28 cellular contexts compared by ENCODE assay signal in genomic region chr16:86470964-86471363, GRCh38. TPM values are rescaled to one million over a fixed set of nuclear protein-coding genes. Genes with fewer than 3 reads are reported as not detected.
"Had no signal": no experiment of that assay in that cellular context is flagged by ENCODE, and none has a peak within 500 bp of the region (broad histone marks: within the 10 kb centered on the region; RNA-seq: fewer than 3 reads in every experiment).

No MANE protein-coding gene starts in this region.

- H3K4me3 ChIP-seq: left ventricle myocardium inferior, lung, ovary, right atrium auricular region, right lobe of liver, stomach, testis, thyroid gland, transverse colon, uterus had no signal

- FAIRE-seq: islet of Langerhans, kidney had no signal

- H3K27ac ChIP-seq: left ventricle myocardium inferior, ovary, right atrium auricular region, right lobe of liver, stomach, testis, thyroid gland, transverse colon, uterus had no signal

- DNase-seq: hypothalamus; immature natural killer cell; kidney; left ventricle myocardium inferior; mesendoderm; naive thymus-derived CD4-positive, alpha-beta T cell; ovary; right lobe of liver; stimulated activated CD4-positive, alpha-beta T cell treated with anti-CD3 and anti-CD28 coated beads, Interleukin-12 subunit alpha, Interleukin-12 subunit beta, amount 100 ng/mL, for 4 hours; stimulated activated CD4-positive, alpha-beta T cell treated with anti-CD3 and anti-CD28 coated beads, Interleukin-15, amount 100 ng/mL, for 24 hours; stimulated activated CD4-positive, alpha-beta T cell treated with anti-CD3 and anti-CD28 coated beads, Interleukin-2, amount 100 ng/mL, for 24 hours; stimulated activated CD4-positive, alpha-beta T cell treated with anti-CD3 and anti-CD28 coated beads, Interleukin-4, amount 100 ng/mL, for 1 hour; stimulated activated naive B cell treated with anti-CD40 and anti-IgM and Interleukin-4, amounts not matched to agents 10 μg/mL and 1 μg/mL and 100 μg/mL, for 72 hours; stimulated activated naive CD8-positive, alpha-beta T cell treated with anti-CD3 and anti-CD28 coated beads, Interleukin-15, Interleukin-2, amounts not matched to agents 100 U/mL and 50 U/mL, for 24 hours; stomach; testis; thyroid gland; transverse colon; uterus had no signal

- H3K36me3 ChIP-seq: left ventricle myocardium inferior, ovary, right atrium auricular region, right lobe of liver, thyroid gland, transverse colon, uterus had no signal

- H3K4me1 ChIP-seq: left ventricle myocardium inferior, right atrium auricular region, right lobe of liver, stomach, testis, thyroid gland, uterus had no signal

- H3K27me3 ChIP-seq: ovary, right atrium auricular region, right lobe of liver, testis, thyroid gland, transverse colon, uterus had no signal

- H3K9me3 ChIP-seq: ovary, right lobe of liver, testis, thyroid gland, transverse colon, uterus had no signal

RNA-seq across cellular contexts. Expression of gene FOXF1, which starts 39.4 kb away (rescaled TPM):
- total RNA-seq: myocyte; naive thymus-derived CD4-positive, alpha-beta T cell; natural killer cell treated with Interleukin-12 subunit alpha and Interleukin-12 subunit beta and Interleukin-15 and Interleukin-18, amount 100 ng/mL, for 72 hours; progenitor cell of endocrine pancreas; renal cortical epithelial cell; skeletal muscle tissue had no signal
- polyA plus RNA-seq: immature natural killer cell; naive thymus-derived CD4-positive, alpha-beta T cell; neural cell had no signal
